ENCODE assay signal across 17 cellular contexts in genomic region chr5:135319928-135320606, GRCh38.
DNase-seq lines count a peak whose midpoint lies in the region; ATAC-seq and TF ChIP-seq lines count a peak whose summit lies in the region.
"Had no signal": no experiment of that assay in that cellular context is flagged by ENCODE, and none has a peak within 500 bp of the region (broad histone marks: within the 10 kb centered on the region; RNA-seq: fewer than 3 reads in every experiment).

No MANE protein-coding gene starts in this region.

- intact Hi-C loops in left ventricle myocardium inferior (cut with micrococcal nuclease): no loop called here
- intact Hi-C loops in spleen (cut with DNase I; ENCODE audit: low total_unique reads): no loop called here

- H3K4me3 ChIP-seq in RWPE2 (ENCODE audit: severe bottlenecking) (no peak overlapping the region), left ventricle myocardium inferior (no peak overlapping the region), spleen (no peak overlapping the region)
- H3K4me3 ChIP-seq: esophagus squamous epithelium had no signal

- CTCF ChIA-PET in activated CD8-positive, alpha-beta memory T cell treated with anti-CD3 and anti-CD28 coated beads, Interleukin-2, amount 10 ng/mL, durations not matched to agents 7 days and 5 days (lab: Charles Lee): no interaction called here

- H3K27me3 ChIP-seq in RWPE2 (ENCODE audit: insufficient read depth, poor library complexity, severe bottlenecking) (no peaks in the 10 kb centered on the region), left ventricle myocardium inferior (ENCODE audit: low read depth) (peaks cover 9% of the 10 kb centered on the region), spleen (replicated peaks in 1 of 7) (no peaks in the 10 kb centered on the region)
- H3K27me3 ChIP-seq: esophagus squamous epithelium had no signal

- TF ChIP-seq POLR2A in spleen (IDR thresholded peaks at IDR 0.05): no peak

- TF ChIP-seq CTCF in RWPE2 (IDR thresholded peaks at IDR 0.05; ENCODE audit: poor library complexity, severe bottlenecking): peak; percentile 18
- TF ChIP-seq CTCF in left ventricle myocardium inferior (IDR thresholded peaks at IDR 0.05; ENCODE audit: borderline replicate concordance): peak; percentile 32
- TF ChIP-seq CTCF in spleen (IDR thresholded peaks at IDR 0.05 in 8 of 11, conservative IDR thresholded peaks at IDR 0.05 in 3 of 11): peak in 1 of 11 experiments; percentile 7

- H3K4me3 Mint-ChIP-seq in activated CD8-positive, alpha-beta memory T cell treated with anti-CD3 and anti-CD28 coated beads, Interleukin-2, amount 10 ng/mL, durations not matched to agents 7 days and 5 days: no peak overlapping the region
- H3K4me3 Mint-ChIP-seq: activated CD4-positive, alpha-beta T cell treated with anti-CD3 and anti-CD28 coated beads for 36 hours; activated T-cell treated with anti-CD3 and anti-CD28 coated beads, Interleukin-2, amount 50 U/mL, for 4 hours had no signal

- no peak overlapping the region for H3K27ac ChIP-seq in RWPE2 (ENCODE audit: poor library complexity, severe bottlenecking)
- no peak overlapping the region for H3K27ac ChIP-seq in left ventricle myocardium inferior (replicated peaks)
- H3K27ac ChIP-seq in spleen: no peak overlapping the region
- H3K27ac ChIP-seq: esophagus squamous epithelium had no signal

- no peak overlapping the region for H3K27ac Mint-ChIP-seq in activated CD8-positive, alpha-beta memory T cell treated with anti-CD3 and anti-CD28 coated beads, Interleukin-2, amount 10 ng/mL, durations not matched to agents 7 days and 5 days
- H3K27ac Mint-ChIP-seq: activated CD4-positive, alpha-beta T cell treated with anti-CD3 and anti-CD28 coated beads for 36 hours had no signal

- H3K9me3 Mint-ChIP-seq in activated CD8-positive, alpha-beta memory T cell treated with anti-CD3 and anti-CD28 coated beads, Interleukin-2, amount 10 ng/mL, durations not matched to agents 7 days and 5 days (ENCODE audit: low read depth): no peaks in the 10 kb centered on the region
- H3K9me3 Mint-ChIP-seq: activated T-cell treated with anti-CD3 and anti-CD28 coated beads, Interleukin-2, amount 50 U/mL, for 4 hours had no signal

- WGBS in spleen, 5 donors: 73 to 82% (median 78%) methylated on average over 8 of the region's 8 CpGs

- DNase-seq in activated CD8-positive, alpha-beta memory T cell treated with anti-CD3 and anti-CD28 coated beads for 24 hours: peak; percentile 26
- no peak for DNase-seq in activated CD8-positive, alpha-beta memory T cell treated with anti-CD3 and anti-CD28 coated beads, Interleukin-2, amount 10 ng/mL, durations not matched to agents 7 days and 5 days
- DNase-seq in RWPE2 (ENCODE audit: low spot score) (peak; percentile 66), left ventricle myocardium inferior (no peak), spleen (peak; percentile 64), NCI-H1436 (lab: John Stamatoyannopoulos, UW) (no peak), COLO829 (ENCODE audit: low spot score) (no peak)
- DNase-seq: activated CD4-positive, alpha-beta T cell treated with anti-CD3 and anti-CD28 coated beads for 36 hours; activated T-cell treated with anti-CD3 and anti-CD28 coated beads, Interleukin-2, amount 50 U/mL, for 4 hours; amygdala; esophagus squamous epithelium; mammary epithelial cell; NCI-H1048; NCI-H345; occipital lobe; T-helper 1 cell had no signal

- H3K4me1 Mint-ChIP-seq in activated CD8-positive, alpha-beta memory T cell treated with anti-CD3 and anti-CD28 coated beads, Interleukin-2, amount 10 ng/mL, durations not matched to agents 7 days and 5 days: peaks cover 4% of the 10 kb centered on the region

- no peaks in the 10 kb centered on the region for H3K9me3 ChIP-seq in RWPE2 (ENCODE audit: severe bottlenecking)
- no peaks in the 10 kb centered on the region for H3K9me3 ChIP-seq in left ventricle myocardium inferior (replicated peaks)
- H3K9me3 ChIP-seq in spleen: no peaks in the 10 kb centered on the region
- H3K9me3 ChIP-seq: esophagus squamous epithelium had no signal

- H3K4me1 ChIP-seq in RWPE2 (ENCODE audit: insufficient read depth, poor library complexity, severe bottlenecking) (no peaks in the 10 kb centered on the region), left ventricle myocardium inferior (no peaks in the 10 kb centered on the region), spleen (no peaks in the 10 kb centered on the region)

- H3K36me3 ChIP-seq in RWPE2 (ENCODE audit: low read depth) (no peaks in the 10 kb centered on the region), left ventricle myocardium inferior (no peaks in the 10 kb centered on the region), spleen (no peaks in the 10 kb centered on the region)
- H3K36me3 ChIP-seq: esophagus squamous epithelium had no signal

- no peaks in the 10 kb centered on the region for H3K36me3 Mint-ChIP-seq in activated CD8-positive, alpha-beta memory T cell treated with anti-CD3 and anti-CD28 coated beads, Interleukin-2, amount 10 ng/mL, durations not matched to agents 7 days and 5 days

- no peak for ATAC-seq in activated CD8-positive, alpha-beta memory T cell treated with anti-CD3 and anti-CD28 coated beads, Interleukin-2, amount 10 ng/mL, durations not matched to agents 7 days and 5 days
- peak; percentile 47; the same call in 2 of the 3 replicates for ATAC-seq in RWPE2 (ENCODE audit: low read depth)
- ATAC-seq in GM18517 (IDR thresholded peaks at IDR 0.05; ENCODE audit: unreplicated experiment): no peak
- ATAC-seq: activated CD4-positive, alpha-beta T cell treated with anti-CD3 and anti-CD28 coated beads for 36 hours; activated T-cell treated with anti-CD3 and anti-CD28 coated beads, Interleukin-2, amount 50 U/mL, for 4 hours had no signal

- no peaks in the 10 kb centered on the region for H3K27me3 Mint-ChIP-seq in activated CD8-positive, alpha-beta memory T cell treated with anti-CD3 and anti-CD28 coated beads, Interleukin-2, amount 10 ng/mL, durations not matched to agents 7 days and 5 days
- H3K27me3 Mint-ChIP-seq: activated CD4-positive, alpha-beta T cell treated with anti-CD3 and anti-CD28 coated beads for 36 hours had no signal

Comparison
In these comparisons a context has a peak if more than half of its experiments do, and no peak if none do; other contexts are left out.
1. DNase-seq: peak in activated CD8-positive, alpha-beta memory T cell treated with anti-CD3 and anti-CD28 coated beads for 24 hours (single experiment), RWPE2 (single experiment) and spleen (single experiment); none in activated CD8-positive, alpha-beta memory T cell treated with anti-CD3 and anti-CD28 coated beads, Interleukin-2, amount 10 ng/mL, durations not matched to agents 7 days and 5 days (single experiment), left ventricle myocardium inferior (single experiment), NCI-H1436 (single experiment) and COLO829 (single experiment).